In the genomic region with DNA sequence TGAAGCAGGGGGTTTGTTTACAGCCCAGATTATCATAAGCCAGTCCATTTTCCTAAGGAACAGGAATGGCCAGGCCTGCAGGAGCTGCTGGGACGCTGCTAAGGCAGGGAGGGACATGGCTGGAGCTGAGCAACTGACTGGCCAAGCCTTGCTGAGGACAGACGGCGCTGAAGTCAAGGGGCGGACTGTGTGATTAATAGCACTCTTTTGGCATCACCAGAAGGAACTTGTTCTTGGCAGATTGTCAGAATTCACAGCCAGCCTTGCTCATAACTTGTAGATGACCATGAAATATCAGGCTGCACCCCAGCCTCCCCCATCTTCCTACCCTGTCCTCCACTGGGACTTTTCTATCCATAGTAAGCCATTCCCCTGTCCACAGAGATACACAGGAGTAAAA, we compare ENCODE assay signal across 17 cellular contexts. TPM values are rescaled to one million over a fixed set of nuclear protein-coding genes. Genes with fewer than 3 reads are reported as not detected.
DNase-seq lines count a peak whose midpoint lies in the region; ATAC-seq, FAIRE-seq and TF ChIP-seq lines count a peak whose summit lies in the region.
"Had no signal": no experiment of that assay in that cellular context is flagged by ENCODE, and none has a peak within 500 bp of the region (broad histone marks: within the 10 kb centered on the region; RNA-seq: fewer than 3 reads in every experiment).

No MANE protein-coding gene starts in this region.

- TF ChIP-seq CTCF in astrocyte of the cerebellum (IDR thresholded peaks at IDR 0.05; ENCODE audit: low read depth, low read length, missing control alignments) = no peak
- TF ChIP-seq CTCF in kidney (IDR thresholded peaks at IDR 0.05; ENCODE audit: borderline replicate concordance, extremely low read depth, insufficient read depth) = no peak
- no peak for TF ChIP-seq CTCF in gastrocnemius medialis (IDR thresholded peaks at IDR 0.05 in 4 of 5, conservative IDR thresholded peaks at IDR 0.05 in 1 of 5)

- FAIRE-seq in kidney (lab: Jason Lieb, UNC) = no peak
- FAIRE-seq in urothelium cell line (lab: Jason Lieb, UNC) = peak; percentile 5
- FAIRE-seq: GM12878 had no signal

- H3K9ac ChIP-seq in kidney (ENCODE audit: low read length in 2 of 2) = no peak overlapping the region

- intact Hi-C loops in kidney (cut with DNase I) (no loop called here), gastrocnemius medialis (cut with DNase I; ENCODE audit: low total_unique reads) (no loop called here)

- in situ Hi-C loops in astrocyte of the cerebellum (cut with HindIII; ENCODE audit: low sequenced_read_pairs) (no loop called here), gastrocnemius medialis (cut with MboI; ENCODE audit: low sequenced_read_pairs in 4 of 4) (no loop called here)

- H3K4me1 ChIP-seq in kidney (ENCODE audit: control insufficient read depth in 1 of 2, insufficient read depth in 1 of 2, low read depth in 1 of 2, low read length in 2 of 2) = no peaks in the 10 kb centered on the region
- no peaks in the 10 kb centered on the region for H3K4me1 ChIP-seq in gastrocnemius medialis

- no peak for ATAC-seq in gastrocnemius medialis
- ATAC-seq in GM18873 (IDR thresholded peaks at IDR 0.05; ENCODE audit: low FRiP score, unreplicated experiment) = no peak
- ATAC-seq: activated CD8-positive, alpha-beta T cell treated with anti-CD3 and anti-CD28 coated beads for 36 hours; GM12878 had no signal

- H3K36me3 ChIP-seq in kidney (ENCODE audit: control insufficient read depth in 1 of 2, insufficient read depth in 2 of 2, low read length in 2 of 2) (no peaks in the 10 kb centered on the region), gastrocnemius medialis (no peaks in the 10 kb centered on the region)

- H3K9me3 ChIP-seq in kidney (ENCODE audit: control insufficient read depth in 1 of 2, low read length in 2 of 2) (peaks cover 0 to 8% of the 10 kb centered on the region in 2 donors), gastrocnemius medialis (no peaks in the 10 kb centered on the region)

- no peak overlapping the region for H3K27ac ChIP-seq in kidney (ENCODE audit: low read depth in 2 of 2, low read length in 2 of 2)
- no peak overlapping the region for H3K27ac ChIP-seq in gastrocnemius medialis
- H3K27ac ChIP-seq: 22Rv1, hepatocyte had no signal

- H3K4me3 ChIP-seq in astrocyte of the cerebellum (ENCODE audit: low read depth, low read length) (no peak overlapping the region), kidney (ENCODE audit: low read length in 2 of 2) (no peak overlapping the region), gastrocnemius medialis (no peak overlapping the region)
- H3K4me3 ChIP-seq: GM12878, hepatocyte had no signal

- no peak for TF ChIP-seq POLR2A in gastrocnemius medialis (IDR thresholded peaks at IDR 0.05)

- DNase-seq in DMS 273 (lab: John Stamatoyannopoulos, UW; ENCODE audit: unreplicated experiment) (peak; percentile 12), DMS 273 treated with DMSO at 0.1 percent for 48 hours (lab: John Stamatoyannopoulos, UW) (no peak), astrocyte of the cerebellum (ENCODE audit: low read depth) (peak; percentile 50), kidney (peak; percentile 93), urothelium cell line (ENCODE audit: low spot score) (peak; percentile 49), gastrocnemius medialis (no peak), SHP77 (lab: John Stamatoyannopoulos, UW) (no peak)
- DNase-seq: H7, NCI-H2081, retina had no signal

- no peaks in the 10 kb centered on the region for H3K27me3 ChIP-seq in gastrocnemius medialis
- H3K27me3 ChIP-seq: hepatocyte had no signal

RNA-seq across cellular contexts. Expression of a gene that starts 15.0 kb away (rescaled TPM):
- total RNA-seq in kidney = 1.1 TPM
- polyA plus RNA-seq in kidney (ENCODE audit: insufficient read depth, low read depth, low replicate concordance) = 0.39 TPM
- under 1 TPM in 2 of 4 donors, not detected in 2; 0.13 to 0.51 TPM for total RNA-seq in gastrocnemius medialis
- total RNA-seq: activated CD8-positive, alpha-beta T cell treated with anti-CD3 and anti-CD28 coated beads for 36 hours; OCI-LY7; subcutaneous adipose tissue had no signal

Comparison
In these comparisons a context has a peak if more than half of its experiments do, and no peak if none do; other contexts are left out.
1. DNase-seq: peak in DMS 273 (single experiment), astrocyte of the cerebellum (single experiment), kidney (single experiment) and urothelium cell line (single experiment); none in DMS 273 treated with DMSO at 0.1 percent for 48 hours (single experiment), gastrocnemius medialis (0 of 2) and SHP77 (0 of 2).